11 cellular contexts compared by ENCODE assay signal in genomic region chr10:48633381-48634197, GRCh38. TPM values are rescaled to one million over a fixed set of nuclear protein-coding genes. Genes with fewer than 3 reads are reported as not detected.
A peak's percentile ranks its signal among the peaks of the same experiment; 100 is the strongest.
DNase-seq lines count a peak whose midpoint lies in the region; ATAC-seq and TF ChIP-seq lines count a peak whose summit lies in the region.
"Had no signal": no experiment of that assay in that cellular context is flagged by ENCODE, and none has a peak within 500 bp of the region (broad histone marks: within the 10 kb centered on the region; RNA-seq: fewer than 3 reads in every experiment).

No MANE protein-coding gene starts in this region.

- H3K4me2 ChIP-seq in KMS-11 (peak overlapping the region; percentile 69), smooth muscle cell (peak overlapping the region; percentile 57), trophoblast cell (ENCODE audit: low read length) (no peak overlapping the region)

- H3K9ac ChIP-seq in KMS-11 (peak overlapping the region; percentile 6; the same call in 1 of the 2 replicates), smooth muscle cell (ENCODE audit: low read depth) (no peak overlapping the region), trophoblast cell (ENCODE audit: low read length) (no peak overlapping the region)

- H3K27ac ChIP-seq in KMS-11 (peak overlapping the region; percentile 69), smooth muscle cell (ENCODE audit: low read depth) (no peak overlapping the region), trophoblast cell (ENCODE audit: low read depth, low read length) (no peak overlapping the region)

- ATAC-seq in HG02623 (IDR thresholded peaks at IDR 0.05; ENCODE audit: unreplicated experiment), result peak; percentile 7
- ATAC-seq: K562 had no signal

- no peak overlapping the region for H3K14ac ChIP-seq in trophoblast cell (ENCODE audit: low read length)

- WGBS in smooth muscle cell (ENCODE audit: low lambda C conversion rate), result 97% methylated on average over 4 of the region's 4 CpGs
- no CpG with 5 or more reads among the region's 4 CpGs for WGBS in trophoblast cell (ENCODE audit: extremely low coverage, insufficient coverage, insufficient read length)

- H3K18ac ChIP-seq in trophoblast cell (ENCODE audit: low read length), result no peak overlapping the region

- H4K20me1 ChIP-seq in KMS-11 (ENCODE audit: insufficient read depth), result no peaks in the 10 kb centered on the region
- no peaks in the 10 kb centered on the region for H4K20me1 ChIP-seq in smooth muscle cell (ENCODE audit: low read depth)

- H4K12ac ChIP-seq in trophoblast cell (ENCODE audit: low read depth, low read length), result no peak overlapping the region

- H3K4me3 ChIP-seq in KMS-11 (IDR thresholded peaks at IDR 0.05; ENCODE audit: insufficient read depth, low read depth, low read length) (no peak overlapping the region), smooth muscle cell (no peak overlapping the region), trophoblast cell (ENCODE audit: low read depth, low read length) (no peak overlapping the region)
- H3K4me3 ChIP-seq: K562 had no signal

- H3K79me1 ChIP-seq in trophoblast cell (ENCODE audit: low read length), result no peaks in the 10 kb centered on the region

- H3K27me3 Mint-ChIP-seq in T-helper 1 cell treated with Interleukin-12 subunit alpha and Interleukin-12 subunit beta and Interleukin-4 antibody, amounts not matched to agents 30 μg/mL and 1 μg/mL, for 36 hours (ENCODE audit: low read depth), result peaks cover 16% of the 10 kb centered on the region

- H3K36me3 ChIP-seq in KMS-11 (ENCODE audit: insufficient read depth) (no peaks in the 10 kb centered on the region), smooth muscle cell (ENCODE audit: low read depth) (no peaks in the 10 kb centered on the region), trophoblast cell (ENCODE audit: control insufficient read depth in 1 of 2, insufficient read depth in 2 of 2, low read length in 2 of 2) (no peaks in the 10 kb centered on the region)

- no peak overlapping the region for H3K4ac ChIP-seq in trophoblast cell (ENCODE audit: low read depth, low read length)

- H2BK12ac ChIP-seq in trophoblast cell (ENCODE audit: low read length), result no peak overlapping the region

- no peaks in the 10 kb centered on the region for H3K36me3 Mint-ChIP-seq in T-helper 1 cell treated with Interleukin-12 subunit alpha and Interleukin-12 subunit beta and Interleukin-4 antibody, amounts not matched to agents 30 μg/mL and 1 μg/mL, for 36 hours (ENCODE audit: low read depth)

- H2AFZ ChIP-seq in KMS-11 (ENCODE audit: low read depth) (peak overlapping the region; percentile 43; the same call in 1 of the 2 replicates), smooth muscle cell (ENCODE audit: low read depth) (no peak overlapping the region), trophoblast cell (ENCODE audit: insufficient read depth, low read length, poor library complexity) (no peak overlapping the region)

- H3K79me2 ChIP-seq in KMS-11 (ENCODE audit: insufficient read depth, low read depth) (no peaks in the 10 kb centered on the region), smooth muscle cell (ENCODE audit: low read depth) (no peaks in the 10 kb centered on the region), trophoblast cell (ENCODE audit: control insufficient read depth, insufficient read depth, low read length, poor library complexity) (no peaks in the 10 kb centered on the region)

- no peak overlapping the region for H2BK5ac ChIP-seq in trophoblast cell (ENCODE audit: low read depth, low read length, poor library complexity)

- H2BK120ac ChIP-seq in trophoblast cell (ENCODE audit: insufficient read depth, low read length, poor library complexity), result no peak overlapping the region

- H3K4me1 ChIP-seq in KMS-11 (ENCODE audit: low read depth, poor library complexity, severe bottlenecking), result peaks cover 47% of the 10 kb centered on the region
- H3K4me1 ChIP-seq in smooth muscle cell (ENCODE audit: low read depth), result no peaks in the 10 kb centered on the region
- H3K4me1 ChIP-seq in trophoblast cell (ENCODE audit: control insufficient read depth in 1 of 2, insufficient read depth in 2 of 2, low read length in 2 of 2), result no peaks in the 10 kb centered on the region

- no peak overlapping the region for H3K23ac ChIP-seq in trophoblast cell (ENCODE audit: low read length)

- peak overlapping the region; percentile 22 for H3K27ac Mint-ChIP-seq in T-helper 1 cell treated with Interleukin-12 subunit alpha and Interleukin-12 subunit beta and Interleukin-4 antibody, amounts not matched to agents 30 μg/mL and 1 μg/mL, for 36 hours

- TF ChIP-seq CTCF in KMS-11 (conservative IDR thresholded peaks at IDR 0.05; ENCODE audit: low read depth, low read length), result no peak
- no peak for TF ChIP-seq CTCF in smooth muscle cell (IDR thresholded peaks at IDR 0.05; ENCODE audit: borderline replicate concordance, insufficient read depth, poor library complexity, severe bottlenecking)
- TF ChIP-seq CTCF in GM20000 (IDR thresholded peaks at IDR 0.05; ENCODE audit: extremely low read depth, missing control alignments), result no peak

- H3K27me3 ChIP-seq in KMS-11 (ENCODE audit: insufficient read depth, low read depth) (no peaks in the 10 kb centered on the region), smooth muscle cell (ENCODE audit: low read depth) (no peaks in the 10 kb centered on the region), trophoblast cell (ENCODE audit: insufficient read depth, low read length) (no peaks in the 10 kb centered on the region)

- H3K4me3 Mint-ChIP-seq in T-helper 1 cell treated with Interleukin-12 subunit alpha and Interleukin-12 subunit beta and Interleukin-4 antibody, amounts not matched to agents 30 μg/mL and 1 μg/mL, for 36 hours, result peak overlapping the region; percentile 9

- no peak overlapping the region for H4K8ac ChIP-seq in trophoblast cell (ENCODE audit: low read depth, low read length)

- no peak overlapping the region for H4K91ac ChIP-seq in trophoblast cell (ENCODE audit: low read depth, low read length)

- H2AK5ac ChIP-seq in trophoblast cell (ENCODE audit: low read length), result no peak overlapping the region

- H3F3A ChIP-seq in smooth muscle cell (ENCODE audit: low read depth), result no peaks in the 10 kb centered on the region

- peaks cover 23% of the 10 kb centered on the region for H3K4me1 Mint-ChIP-seq in T-helper 1 cell treated with Interleukin-12 subunit alpha and Interleukin-12 subunit beta and Interleukin-4 antibody, amounts not matched to agents 30 μg/mL and 1 μg/mL, for 36 hours (ENCODE audit: low read depth)

- no peak for DNase-seq in T-helper 1 cell
- DNase-seq in smooth muscle cell (lab: John Stamatoyannopoulos, UW; ENCODE audit: unreplicated experiment), result no peak
- no peak for DNase-seq in trophoblast cell
- DNase-seq in NK-92 (lab: John Stamatoyannopoulos, UW; ENCODE audit: unreplicated experiment), result no peak
- no peak for DNase-seq in GM20000 (ENCODE audit: low spot score)
- DNase-seq: mesendoderm had no signal

- H3K9me3 ChIP-seq in smooth muscle cell (replicated peaks; ENCODE audit: low read depth) (no peaks in the 10 kb centered on the region), trophoblast cell (ENCODE audit: insufficient read depth, low read depth, low read length) (peaks cover 2% of the 10 kb centered on the region)

- H3K9me3 Mint-ChIP-seq in T-helper 1 cell treated with Interleukin-12 subunit alpha and Interleukin-12 subunit beta and Interleukin-4 antibody, amounts not matched to agents 30 μg/mL and 1 μg/mL, for 36 hours, result no peaks in the 10 kb centered on the region

RNA-seq across cellular contexts. Expression of gene ARHGAP22, which starts 28.7 kb away (rescaled TPM):
- 8.8 and 9.9 TPM in 2 replicates for total RNA-seq in smooth muscle cell
- polyA plus RNA-seq in smooth muscle cell, result 1.8 and 2.4 TPM in 2 replicates
- 0.18 and 0.36 TPM in 2 replicates for polyA plus RNA-seq in trophoblast cell (2013)

RNA-seq across cellular contexts. Expression of gene WDFY4, which starts 51.1 kb away (rescaled TPM):
- total RNA-seq in smooth muscle cell, result not detected in 2 replicates
- not detected in 2 replicates for polyA plus RNA-seq in smooth muscle cell
- 0.01 and 0.04 TPM in 2 replicates for polyA plus RNA-seq in trophoblast cell (2013)
- total RNA-seq: A172 had no signal
